In genomic region chr3:40497288-40497687, GRCh38 we compare ENCODE assay signal across 10 cellular contexts.
"Had no signal": no experiment of that assay in that cellular context is flagged by ENCODE, and none has a peak within 500 bp of the region (broad histone marks: within the 10 kb centered on the region; RNA-seq: fewer than 3 reads in every experiment).

No MANE protein-coding gene starts in this region.

- H3K27ac Mint-ChIP-seq: HFFc6 had no signal

- H3K4me3 Mint-ChIP-seq: HFFc6 had no signal

- H3K4me1 ChIP-seq: HAP-1 had no signal

- H2AFZ ChIP-seq: GM23248 had no signal

- ATAC-seq: HCT116 had no signal

- H3K9ac ChIP-seq: GM23248, KMS-11 had no signal

- H3K27ac ChIP-seq: GM23248, HL-60, KMS-11 had no signal

- H3K9me3 ChIP-seq: HAP-1 had no signal

- DNase-seq: GM23248, GOT3, H7, HFFc6, IMR-90, KBM-7 had no signal

- H3K9me3 Mint-ChIP-seq: HFFc6 had no signal

- H3K36me3 ChIP-seq: HAP-1 had no signal

- H3K4me3 ChIP-seq: GM23248, HAP-1 had no signal

- H3K4me2 ChIP-seq: KMS-11 had no signal
